25 cellular contexts compared by ENCODE assay signal in the genomic region with DNA sequence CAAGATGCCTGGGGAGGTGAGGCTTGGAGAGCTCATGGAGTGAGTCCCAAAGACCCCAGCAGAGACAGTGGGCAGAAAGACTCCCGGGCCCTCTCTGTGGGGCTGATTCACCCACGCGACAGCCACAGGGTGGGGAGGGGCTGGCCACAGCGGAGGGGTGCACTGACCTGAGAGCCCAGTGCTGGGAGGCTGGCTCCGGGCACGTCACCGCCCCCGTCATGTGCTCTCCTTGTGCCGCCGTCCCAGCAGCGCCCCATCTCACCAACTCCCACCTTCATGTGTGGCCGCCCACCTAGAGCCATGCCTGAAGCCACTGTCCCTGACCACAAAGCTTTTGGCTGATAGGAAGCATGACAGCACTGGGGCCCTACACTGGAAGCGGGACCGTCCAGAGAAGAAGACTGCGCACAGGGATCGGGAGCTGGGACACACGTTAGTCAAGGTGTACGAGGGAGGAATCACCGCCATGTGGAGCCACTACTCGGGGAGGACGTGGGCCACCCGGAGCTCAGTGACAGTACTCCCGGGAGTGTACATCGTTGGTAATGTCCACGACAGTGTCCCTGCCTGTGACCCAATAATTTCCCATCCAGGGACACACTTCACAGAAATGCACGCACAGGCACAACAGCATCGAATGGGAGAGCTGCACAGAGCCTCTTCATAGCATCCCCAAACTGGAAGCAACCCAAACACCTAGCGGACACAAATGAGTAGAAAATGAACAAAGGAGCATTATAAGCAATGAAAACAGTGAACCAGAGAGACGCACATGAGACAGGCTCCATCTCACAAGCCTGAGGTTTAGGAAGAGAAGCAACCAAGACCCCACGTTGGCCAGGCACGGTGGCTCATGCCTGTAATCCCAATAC. TPM values are rescaled to one million over a fixed set of nuclear protein-coding genes. Genes with fewer than 3 reads are reported as not detected.
"Had no signal": no experiment of that assay in that cellular context is flagged by ENCODE, and none has a peak within 500 bp of the region (broad histone marks: within the 10 kb centered on the region; RNA-seq: fewer than 3 reads in every experiment).

No MANE protein-coding gene starts in this region.

- FAIRE-seq: endometrium had no signal

- H3K9me3 ChIP-seq: gastrocnemius medialis, heart left ventricle, mucosa of descending colon, neutrophil, thoracic aorta had no signal

- H3K4me1 ChIP-seq: gastrocnemius medialis had no signal

- H3K4me1 Mint-ChIP-seq: activated naive CD4-positive, alpha-beta T cell treated with anti-CD3 and anti-CD28 coated beads, Interleukin-2, amount 10 ng/mL, durations not matched to agents 7 days and 5 days; activated naive CD8-positive, alpha-beta T cell treated with anti-CD3 and anti-CD28 coated beads, Interleukin-2, amount 50 U/mL, for 24 hours; memory B cell had no signal

- H3K36me3 ChIP-seq: brain microvascular endothelial cell, gastrocnemius medialis, heart left ventricle, neutrophil, thoracic aorta had no signal

- H3K27me3 ChIP-seq: brain microvascular endothelial cell, gastrocnemius medialis, heart left ventricle, neutrophil had no signal

- H3K27ac Mint-ChIP-seq: activated CD8-positive, alpha-beta T cell treated with anti-CD3 and anti-CD28 coated beads for 36 hours; activated naive CD4-positive, alpha-beta T cell treated with anti-CD3 and anti-CD28 coated beads, Interleukin-2, amount 10 ng/mL, durations not matched to agents 7 days and 5 days; activated naive CD8-positive, alpha-beta T cell treated with anti-CD3 and anti-CD28 coated beads, Interleukin-2, amount 50 U/mL, for 24 hours; memory B cell had no signal

- H3K4me3 ChIP-seq: coronary artery, gastrocnemius medialis, heart left ventricle, mucosa of descending colon, thoracic aorta had no signal

- H3K4me3 Mint-ChIP-seq: activated CD8-positive, alpha-beta T cell treated with anti-CD3 and anti-CD28 coated beads for 36 hours; activated naive CD4-positive, alpha-beta T cell treated with anti-CD3 and anti-CD28 coated beads, Interleukin-2, amount 10 ng/mL, durations not matched to agents 7 days and 5 days; activated naive CD8-positive, alpha-beta T cell treated with anti-CD3 and anti-CD28 coated beads, Interleukin-2, amount 50 U/mL, for 24 hours; activated T-cell treated with anti-CD3 and anti-CD28 coated beads, Interleukin-2, amount 50 U/mL, for 4 hours; memory B cell had no signal

- DNase-seq: activated CD4-positive, alpha-beta T cell treated with anti-CD3 and anti-CD28 coated beads for 48 hours; activated CD4-positive, CD25-positive, alpha-beta regulatory T cell; activated CD8-positive, alpha-beta T cell treated with anti-CD3 and anti-CD28 coated beads for 36 hours; activated naive CD4-positive, alpha-beta T cell treated with anti-CD3 and anti-CD28 coated beads, Interleukin-2, amount 10 ng/mL, durations not matched to agents 7 days and 5 days; activated naive CD8-positive, alpha-beta T cell treated with anti-CD3 and anti-CD28 coated beads, Interleukin-2, amount 50 U/mL, for 24 hours; activated T-cell treated with anti-CD3 and anti-CD28 coated beads, Interleukin-2, amount 50 U/mL, for 4 hours; aorta; brain microvascular endothelial cell; gastrocnemius medialis; kidney glomerular epithelial cell; left ventricle myocardium superior; mucosa of descending colon; naive B cell; retina; stimulated activated CD4-positive, alpha-beta T cell treated with anti-CD3 and anti-CD28 coated beads, Interleukin-1b, Interleukin-23, amount 100 ng/mL, for 48 hours; stimulated activated CD8-positive, alpha-beta memory T cell treated with anti-CD3 and anti-CD28 coated beads, Interleukin-4, amount 100 ng/mL, for 48 hours; stimulated activated naive CD4-positive, alpha-beta T cell treated with Interleukin-2 at 50 U/mL for 16 hours; T1000 had no signal

- H3K27ac ChIP-seq: brain microvascular endothelial cell, coronary artery, gastrocnemius medialis, heart left ventricle, neutrophil, thoracic aorta had no signal

- ATAC-seq: activated CD8-positive, alpha-beta T cell treated with anti-CD3 and anti-CD28 coated beads for 36 hours; activated naive CD8-positive, alpha-beta T cell treated with anti-CD3 and anti-CD28 coated beads, Interleukin-2, amount 50 U/mL, for 24 hours; activated T-cell treated with anti-CD3 and anti-CD28 coated beads, Interleukin-2, amount 50 U/mL, for 4 hours; gastrocnemius medialis; left ventricle myocardium superior; mucosa of descending colon had no signal

- H3K9me3 Mint-ChIP-seq: activated CD8-positive, alpha-beta T cell treated with anti-CD3 and anti-CD28 coated beads for 36 hours; activated naive CD4-positive, alpha-beta T cell treated with anti-CD3 and anti-CD28 coated beads, Interleukin-2, amount 10 ng/mL, durations not matched to agents 7 days and 5 days; activated naive CD8-positive, alpha-beta T cell treated with anti-CD3 and anti-CD28 coated beads, Interleukin-2, amount 50 U/mL, for 24 hours; activated T-cell treated with anti-CD3 and anti-CD28 coated beads, Interleukin-2, amount 50 U/mL, for 4 hours; memory B cell had no signal

- H3K36me3 Mint-ChIP-seq: activated naive CD4-positive, alpha-beta T cell treated with anti-CD3 and anti-CD28 coated beads, Interleukin-2, amount 10 ng/mL, durations not matched to agents 7 days and 5 days; memory B cell; naive B cell had no signal

RNA-seq across cellular contexts. Expression of a gene that starts 28.4 kb away (rescaled TPM):
- total RNA-seq: T-helper 1 cell treated with Interleukin-12 subunit alpha and Interleukin-12 subunit beta and Interleukin-4 antibody, amounts not matched to agents 30 ng/mL and 1 ng/mL, for 36 hours had no signal
